11 cellular contexts compared by ENCODE assay signal in the genomic region with DNA sequence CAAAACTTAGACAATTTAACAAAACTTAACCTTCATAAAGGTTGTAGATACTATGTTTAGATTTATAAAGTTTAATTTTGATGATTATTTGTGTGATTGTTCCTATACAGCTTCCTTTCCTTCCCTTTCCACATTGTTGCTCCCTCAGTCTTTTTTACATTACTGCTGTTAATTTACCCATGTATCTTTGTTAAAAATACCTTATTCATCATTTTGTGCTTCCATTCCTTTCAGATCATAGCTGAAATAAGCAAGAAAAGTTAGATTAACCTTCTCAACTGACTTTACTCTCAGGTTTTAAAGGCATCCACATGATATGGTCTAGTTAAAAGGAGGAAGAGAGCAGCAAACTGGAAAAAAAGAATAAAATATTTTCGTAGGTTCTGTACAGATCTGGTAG. TPM values are rescaled to one million over a fixed set of nuclear protein-coding genes. Genes with fewer than 3 reads are reported as not detected.
A peak's percentile ranks its signal among the peaks of the same experiment; 100 is the strongest.
DNase-seq lines count a peak whose midpoint lies in the region; ATAC-seq and TF ChIP-seq lines count a peak whose summit lies in the region.
"Had no signal": no experiment of that assay in that cellular context is flagged by ENCODE, and none has a peak within 500 bp of the region (broad histone marks: within the 10 kb centered on the region; RNA-seq: fewer than 3 reads in every experiment).

No MANE protein-coding gene starts in this region.

- H3K4me1 Mint-ChIP-seq in activated naive CD8-positive, alpha-beta T cell treated with anti-CD3 and anti-CD28 coated beads for 36 hours, result peaks cover 24% of the 10 kb centered on the region
- peaks cover 25% of the 10 kb centered on the region for H3K4me1 Mint-ChIP-seq in activated naive CD8-positive, alpha-beta T cell treated with anti-CD3 and anti-CD28 coated beads, Interleukin-2, amount 50 U/mL, for 24 hours

- TF ChIP-seq POLR2A in suprapubic skin (IDR thresholded peaks at IDR 0.05), result no peak

- H3K9me3 ChIP-seq in adipocyte (ENCODE audit: control insufficient read depth, low read length) (no peaks in the 10 kb centered on the region), liver (ENCODE audit: control insufficient read depth in 4 of 4, low read length in 3 of 4) (no peaks in the 10 kb centered on the region), suprapubic skin (no peaks in the 10 kb centered on the region)

- no peak for ATAC-seq in activated naive CD8-positive, alpha-beta T cell treated with anti-CD3 and anti-CD28 coated beads, Interleukin-2, amount 50 U/mL, for 24 hours
- ATAC-seq in GM19455 (IDR thresholded peaks at IDR 0.05; ENCODE audit: unreplicated experiment), result no peak

- H3K4me3 ChIP-seq in adipocyte (ENCODE audit: low read length), result peak overlapping the region; percentile 95
- H3K4me3 ChIP-seq in liver (ENCODE audit: low read depth in 1 of 3, low read length in 3 of 3), result peak overlapping the region in 1 of 3 donors; percentile 13
- peak overlapping the region; percentile 98 for H3K4me3 ChIP-seq in suprapubic skin
- H3K4me3 ChIP-seq: lung had no signal

- H3K27ac ChIP-seq in liver (ENCODE audit: low read depth in 1 of 2, low read length in 2 of 2), result peak overlapping the region; percentile 11 to 15
- H3K27ac ChIP-seq in suprapubic skin, result peak overlapping the region; percentile 99

- H3K9ac ChIP-seq in adipocyte (ENCODE audit: low read length) (peak overlapping the region; percentile 97), liver (ENCODE audit: low read depth in 1 of 2, low read length in 2 of 2) (peak overlapping the region in 1 of 2 donors; percentile 18)

- peaks cover 1% of the 10 kb centered on the region for H3K36me3 Mint-ChIP-seq in activated naive CD8-positive, alpha-beta T cell treated with anti-CD3 and anti-CD28 coated beads for 36 hours
- no peaks in the 10 kb centered on the region for H3K36me3 Mint-ChIP-seq in activated naive CD8-positive, alpha-beta T cell treated with anti-CD3 and anti-CD28 coated beads, Interleukin-2, amount 50 U/mL, for 24 hours (ENCODE audit: low read depth)

- peak overlapping the region; percentile 2 for H3K4me3 Mint-ChIP-seq in activated naive CD8-positive, alpha-beta T cell treated with anti-CD3 and anti-CD28 coated beads for 36 hours
- no peak overlapping the region for H3K4me3 Mint-ChIP-seq in activated naive CD8-positive, alpha-beta T cell treated with anti-CD3 and anti-CD28 coated beads, Interleukin-2, amount 50 U/mL, for 24 hours

- H3K9me3 Mint-ChIP-seq in activated naive CD8-positive, alpha-beta T cell treated with anti-CD3 and anti-CD28 coated beads for 36 hours, result no peaks in the 10 kb centered on the region
- no peaks in the 10 kb centered on the region for H3K9me3 Mint-ChIP-seq in activated naive CD8-positive, alpha-beta T cell treated with anti-CD3 and anti-CD28 coated beads, Interleukin-2, amount 50 U/mL, for 24 hours

- 51% methylated on average over 1 of the region's 1 CpG for WGBS in liver
- 21% methylated on average over 1 of the region's 1 CpG for WGBS in suprapubic skin

- H3K4me1 ChIP-seq in adipocyte (ENCODE audit: control insufficient read depth, insufficient read depth, low read length) (peaks cover 31% of the 10 kb centered on the region), liver (ENCODE audit: control insufficient read depth in 4 of 4, insufficient read depth in 4 of 4, low read length in 3 of 4) (peaks cover 17 to 27% (median 23%) of the 10 kb centered on the region in 4 donors), suprapubic skin (peaks cover 68% of the 10 kb centered on the region)

- no peak for TF ChIP-seq RAD21 in liver (IDR thresholded peaks at IDR 0.05)

- H3K27me3 Mint-ChIP-seq in activated naive CD8-positive, alpha-beta T cell treated with anti-CD3 and anti-CD28 coated beads for 36 hours, result peaks cover 34% of the 10 kb centered on the region
- peaks cover 36% of the 10 kb centered on the region for H3K27me3 Mint-ChIP-seq in activated naive CD8-positive, alpha-beta T cell treated with anti-CD3 and anti-CD28 coated beads, Interleukin-2, amount 50 U/mL, for 24 hours

- no peaks in the 10 kb centered on the region for H3K36me3 ChIP-seq in adipocyte (ENCODE audit: control insufficient read depth, insufficient read depth, low read length, severe bottlenecking)
- no peaks in the 10 kb centered on the region for H3K36me3 ChIP-seq in liver (ENCODE audit: control insufficient read depth in 4 of 4, insufficient read depth in 3 of 4, low read depth in 1 of 4, low read length in 3 of 4)
- no peaks in the 10 kb centered on the region for H3K36me3 ChIP-seq in suprapubic skin

- TF ChIP-seq CTCF in liver (IDR thresholded peaks at IDR 0.05; ENCODE audit: low read depth, low read length, missing input control) (no peak), suprapubic skin (IDR thresholded peaks at IDR 0.05) (no peak)

- no peak for TF ChIP-seq EP300 in suprapubic skin (IDR thresholded peaks at IDR 0.05)

- H3K27ac Mint-ChIP-seq in activated naive CD8-positive, alpha-beta T cell treated with anti-CD3 and anti-CD28 coated beads for 36 hours, result no peak overlapping the region
- H3K27ac Mint-ChIP-seq in activated naive CD8-positive, alpha-beta T cell treated with anti-CD3 and anti-CD28 coated beads, Interleukin-2, amount 50 U/mL, for 24 hours, result no peak overlapping the region

- no peak for DNase-seq in activated naive CD8-positive, alpha-beta T cell treated with anti-CD3 and anti-CD28 coated beads for 36 hours
- DNase-seq in activated naive CD8-positive, alpha-beta T cell treated with anti-CD3 and anti-CD28 coated beads, Interleukin-2, amount 50 U/mL, for 24 hours, result no peak
- no peak for DNase-seq in adipocyte (ENCODE audit: low read depth)
- DNase-seq in suprapubic skin (ENCODE audit: low spot score in 2 of 2), result no peak
- DNase-seq in GM03348 (ENCODE audit: low spot score), result no peak
- no peak for DNase-seq in germinal center (ENCODE audit: low spot score)
- DNase-seq: NCI-H187 treated with DMSO at 0.1 percent for 48 hours; stimulated activated CD4-positive, alpha-beta T cell treated with anti-CD3 and anti-CD28 coated beads, Interleukin-4, amount 100 ng/mL, for 4 hours had no signal

- no peaks in the 10 kb centered on the region for H3K27me3 ChIP-seq in adipocyte (replicated peaks; ENCODE audit: control insufficient read depth, insufficient read depth, low read length)
- H3K27me3 ChIP-seq in liver (ENCODE audit: control insufficient read depth in 4 of 4, insufficient read depth in 4 of 4, low read length in 3 of 4), result no peaks in the 10 kb centered on the region
- no peaks in the 10 kb centered on the region for H3K27me3 ChIP-seq in suprapubic skin

TF ChIP-seq in liver, 16 proteins besides CTCF, POLR2A, EP300 and RAD21:
- TF ChIP-seq FOXA2 (IDR thresholded peaks at IDR 0.05) (no peak), HNF4G (IDR thresholded peaks at IDR 0.05) (no peak), NR2F2 (IDR thresholded peaks at IDR 0.05) (no peak), RXRA (IDR thresholded peaks at IDR 0.05) (no peak), JUND (IDR thresholded peaks at IDR 0.05) (no peak), SP1 (IDR thresholded peaks at IDR 0.05) (no peak), YY1 (IDR thresholded peaks at IDR 0.05) (no peak)
- TF ChIP-seq, protein P1, sequence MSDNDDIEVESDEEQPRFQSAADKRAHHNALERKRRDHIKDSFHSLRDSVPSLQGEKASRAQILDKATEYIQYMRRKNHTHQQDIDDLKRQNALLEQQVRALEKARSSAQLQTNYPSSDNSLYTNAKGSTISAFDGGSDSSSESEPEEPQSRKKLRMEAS (IDR thresholded peaks at IDR 0.05), result no peak
- TF ChIP-seq, protein P2, sequence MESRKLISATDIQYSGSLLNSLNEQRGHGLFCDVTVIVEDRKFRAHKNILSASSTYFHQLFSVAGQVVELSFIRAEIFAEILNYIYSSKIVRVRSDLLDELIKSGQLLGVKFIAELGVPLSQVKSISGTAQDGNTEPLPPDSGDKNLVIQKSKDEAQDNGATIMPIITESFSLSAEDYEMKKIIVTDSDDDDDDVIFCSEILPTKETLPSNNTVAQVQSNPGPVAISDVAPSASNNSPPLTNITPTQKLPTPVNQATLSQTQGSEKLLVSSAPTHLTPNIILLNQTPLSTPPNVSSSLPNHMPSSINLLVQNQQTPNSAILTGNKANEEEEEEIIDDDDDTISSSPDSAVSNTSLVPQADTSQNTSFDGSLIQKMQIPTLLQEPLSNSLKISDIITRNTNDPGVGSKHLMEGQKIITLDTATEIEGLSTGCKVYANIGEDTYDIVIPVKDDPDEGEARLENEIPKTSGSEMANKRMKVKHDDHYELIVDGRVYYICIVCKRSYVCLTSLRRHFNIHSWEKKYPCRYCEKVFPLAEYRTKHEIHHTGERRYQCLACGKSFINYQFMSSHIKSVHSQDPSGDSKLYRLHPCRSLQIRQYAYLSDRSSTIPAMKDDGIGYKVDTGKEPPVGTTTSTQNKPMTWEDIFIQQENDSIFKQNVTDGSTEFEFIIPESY (IDR thresholded peaks at IDR 0.05), result no peak
- TF ChIP-seq, protein P3, sequence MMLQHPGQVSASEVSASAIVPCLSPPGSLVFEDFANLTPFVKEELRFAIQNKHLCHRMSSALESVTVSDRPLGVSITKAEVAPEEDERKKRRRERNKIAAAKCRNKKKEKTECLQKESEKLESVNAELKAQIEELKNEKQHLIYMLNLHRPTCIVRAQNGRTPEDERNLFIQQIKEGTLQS (IDR thresholded peaks at IDR 0.05), result no peak

RNA-seq across cellular contexts. Expression of a gene that starts 2.0 kb away (rescaled TPM):
- total RNA-seq in activated naive CD8-positive, alpha-beta T cell treated with anti-CD3 and anti-CD28 coated beads for 36 hours, result 10 to 100 TPM; 10.1 to 10.4 TPM
- total RNA-seq in liver, result 10 to 100 TPM; 16.2 to 42.0 TPM
- polyA plus RNA-seq in liver, result 10 to 100 TPM in 1 of 2 donors, 1 to 10 TPM in 1; 5.9 to 16.5 TPM
- 100 to 1,000 TPM in 1 of 4 donors, 10 to 100 TPM in 3; 63.3 to 119 (median 74.9) TPM for total RNA-seq in suprapubic skin

RNA-seq across cellular contexts. Expression of a gene that starts 58.3 kb away (rescaled TPM):
- not detected for total RNA-seq in activated naive CD8-positive, alpha-beta T cell treated with anti-CD3 and anti-CD28 coated beads for 36 hours
- total RNA-seq in liver (not detected), suprapubic skin (not detected)
- under 1 TPM in 1 of 2 donors, not detected in 1; 0.02 TPM for polyA plus RNA-seq in liver
- polyA plus RNA-seq: lung had no signal
